Comparison of ENCODE assay signal across 13 cellular contexts in the genomic region with DNA sequence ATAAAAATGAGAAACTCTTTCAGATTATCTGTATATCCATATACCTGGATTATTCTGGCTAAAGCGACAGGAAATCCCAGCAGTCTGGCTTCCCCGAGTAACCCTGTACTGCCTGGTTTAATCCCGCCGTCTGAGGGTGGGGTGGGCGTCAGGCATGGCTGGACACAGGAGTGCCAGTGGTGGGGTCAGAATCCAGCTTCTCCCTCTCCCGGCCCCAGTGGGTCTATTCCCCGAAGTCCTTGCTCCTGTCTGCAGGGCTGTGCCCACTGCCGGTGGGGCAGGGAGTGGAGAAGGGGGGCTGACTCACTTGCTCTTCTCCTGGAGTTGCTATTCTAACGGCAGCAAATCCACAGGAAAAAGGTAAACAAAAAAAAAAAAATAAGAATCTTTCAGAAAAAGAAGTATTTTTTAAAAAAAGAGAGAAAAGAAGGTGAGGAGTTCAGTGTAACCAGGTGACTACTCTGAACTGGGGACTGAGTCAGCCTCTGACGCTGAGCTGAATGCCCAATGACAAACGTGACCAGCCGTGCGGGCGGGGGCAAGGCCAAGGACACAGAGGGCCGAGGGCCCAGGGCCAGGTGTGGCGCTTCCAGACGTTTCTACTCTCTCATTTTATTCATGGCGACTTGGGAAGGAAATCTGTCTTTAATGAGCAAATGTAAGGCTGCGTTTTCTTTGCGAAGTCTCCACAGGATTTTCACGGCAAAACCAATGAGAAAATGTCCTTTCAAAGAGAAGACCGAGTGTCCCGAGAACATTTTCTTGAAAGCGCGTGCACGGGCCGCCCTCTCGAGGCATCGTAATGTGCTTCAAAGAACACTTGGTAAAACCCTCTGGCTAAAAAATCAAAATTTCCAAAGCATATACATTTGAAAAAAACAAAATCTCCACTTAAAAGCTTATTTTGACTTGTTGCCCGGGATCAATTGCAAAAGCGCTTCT. TPM values are rescaled to one million over a fixed set of nuclear protein-coding genes. Genes with fewer than 3 reads are reported as not detected.
"Had no signal": no experiment of that assay in that cellular context is flagged by ENCODE, and none has a peak within 500 bp of the region (broad histone marks: within the 10 kb centered on the region; RNA-seq: fewer than 3 reads in every experiment).

No MANE protein-coding gene starts in this region.

- H3K9me3 Mint-ChIP-seq: natural killer cell; stimulated activated naive CD8-positive, alpha-beta T cell treated with anti-CD3 and anti-CD28 coated beads, Interleukin-15, Interleukin-2, amounts not matched to agents 100 ng/mL and 50 ng/mL, for 24 hours had no signal

- H3K36me3 Mint-ChIP-seq: natural killer cell had no signal

- DNase-seq: activated CD4-positive, CD25-positive, alpha-beta regulatory T cell; activated T-cell treated with anti-CD3 and anti-CD28 coated beads, Interleukin-2, amount 50 U/mL, for 1 hour; effector CD4-positive, alpha-beta T cell; kidney glomerular epithelial cell; natural killer cell; stimulated activated CD4-positive, alpha-beta T cell treated with anti-CD3 and anti-CD28 coated beads, Interleukin-4, amount 100 ng/mL, for 1 hour; T-helper 17 cell had no signal

- H3K27me3 Mint-ChIP-seq: activated naive CD8-positive, alpha-beta T cell; stimulated activated naive CD8-positive, alpha-beta T cell treated with anti-CD3 and anti-CD28 coated beads, Interleukin-15, Interleukin-2, amounts not matched to agents 100 ng/mL and 50 ng/mL, for 24 hours; T-helper 17 cell had no signal

- H3K9me3 ChIP-seq: mucosa of descending colon, psoas muscle, thyroid gland had no signal

- H3K4me1 ChIP-seq: psoas muscle, thyroid gland had no signal

- H3K27ac ChIP-seq: hepatocyte, psoas muscle, thyroid gland had no signal

- H3K27ac Mint-ChIP-seq: activated naive CD8-positive, alpha-beta T cell; natural killer cell; stimulated activated naive CD8-positive, alpha-beta T cell treated with anti-CD3 and anti-CD28 coated beads, Interleukin-15, Interleukin-2, amounts not matched to agents 100 ng/mL and 50 ng/mL, for 24 hours; T-helper 17 cell had no signal

- H3K27me3 ChIP-seq: hepatocyte, thyroid gland had no signal

- H3K4me3 ChIP-seq: hepatocyte, mucosa of descending colon, psoas muscle, thyroid gland had no signal

- H3K4me3 Mint-ChIP-seq: activated naive CD8-positive, alpha-beta T cell; natural killer cell; stimulated activated naive CD8-positive, alpha-beta T cell treated with anti-CD3 and anti-CD28 coated beads, Interleukin-15, Interleukin-2, amounts not matched to agents 100 ng/mL and 50 ng/mL, for 24 hours; T-helper 17 cell had no signal

- H3K4me1 Mint-ChIP-seq: natural killer cell, T-helper 17 cell had no signal

RNA-seq across cellular contexts. Expression of a gene that starts 20.2 kb away (rescaled TPM):
- total RNA-seq: natural killer cell, T-helper 17 cell had no signal

RNA-seq across cellular contexts. Expression of a gene that starts 36.1 kb away (rescaled TPM):
- total RNA-seq: hepatocyte, T-helper 17 cell had no signal
